9 cellular contexts compared by ENCODE assay signal in the genomic region with DNA sequence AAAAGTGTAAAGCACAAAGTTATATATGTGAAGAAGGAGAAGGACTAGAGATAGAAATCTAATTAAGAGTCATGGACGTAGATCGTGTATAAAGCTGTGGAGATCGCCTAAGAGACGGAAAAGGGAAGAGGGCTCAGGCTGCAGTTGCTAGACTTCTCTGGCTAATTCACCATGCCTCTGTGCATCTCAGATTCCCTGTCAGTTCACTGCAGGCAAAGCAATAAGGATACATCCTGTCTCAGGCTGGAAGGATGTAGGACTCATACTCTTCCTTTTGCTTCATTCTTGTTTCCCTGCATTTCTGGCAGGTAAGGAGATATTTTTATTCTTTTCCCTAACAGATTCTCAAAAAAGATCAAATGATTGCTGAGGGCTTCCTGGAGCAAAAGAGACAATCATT.
DNase-seq lines count a peak whose midpoint lies in the region; ATAC-seq and TF ChIP-seq lines count a peak whose summit lies in the region.
"Had no signal": no experiment of that assay in that cellular context is flagged by ENCODE, and none has a peak within 500 bp of the region (broad histone marks: within the 10 kb centered on the region; RNA-seq: fewer than 3 reads in every experiment).

No MANE protein-coding gene starts in this region.

- H3K4me2 ChIP-seq in HCT116 (ENCODE audit: low read length), result peak overlapping the region; percentile 83
- H3K4me2 ChIP-seq in smooth muscle cell, result peak overlapping the region; percentile 76

- BruUV-seq in HCT116 (replicated peaks; lab: Mats Ljungman, UMichigan), result no TSS peak

- ATAC-seq in HCT116, result no peak
- no peak for ATAC-seq in GM18868 (IDR thresholded peaks at IDR 0.05; ENCODE audit: unreplicated experiment)
- no peak for ATAC-seq in GM19455 (IDR thresholded peaks at IDR 0.05; ENCODE audit: unreplicated experiment)

- no peak overlapping the region for H2AFZ ChIP-seq in HCT116 (ENCODE audit: low read depth, low read length, poor library complexity, severe bottlenecking)
- peak overlapping the region; percentile 61 for H2AFZ ChIP-seq in smooth muscle cell (ENCODE audit: low read depth)

- H3K36me3 ChIP-seq in HCT116 (ENCODE audit: control insufficient read depth in 1 of 2, insufficient read depth in 2 of 2, low read length in 2 of 2), result no peaks in the 10 kb centered on the region
- no peaks in the 10 kb centered on the region for H3K36me3 ChIP-seq in adipocyte (ENCODE audit: control insufficient read depth, insufficient read depth, low read length, severe bottlenecking)
- no peaks in the 10 kb centered on the region for H3K36me3 ChIP-seq in smooth muscle cell (ENCODE audit: low read depth)

- DNase-seq in HCT116 (ENCODE audit: low read depth, low spot score), result no peak
- peak; percentile 16 for DNase-seq in adipocyte (ENCODE audit: low read depth)
- DNase-seq in globus pallidus (ENCODE audit: low spot score), result peak; percentile 2
- no peak for DNase-seq in smooth muscle cell (lab: John Stamatoyannopoulos, UW; ENCODE audit: unreplicated experiment)
- DNase-seq in NCI-H1930 (lab: John Stamatoyannopoulos, UW), result no peak
- no peak for DNase-seq in epidermal melanocyte (ENCODE audit: insufficient read length, low spot score)
- DNase-seq: NCI-H1105 had no signal

- H3K4me1 ChIP-seq in HCT116 (ENCODE audit: control insufficient read depth in 1 of 2, insufficient read depth in 2 of 2, low read length in 2 of 2), result peaks cover 41 to 59% of the 10 kb centered on the region in 2 experiments
- H3K4me1 ChIP-seq in adipocyte (ENCODE audit: control insufficient read depth, insufficient read depth, low read length), result peaks cover 14% of the 10 kb centered on the region
- H3K4me1 ChIP-seq in smooth muscle cell (ENCODE audit: low read depth), result peaks cover 26% of the 10 kb centered on the region

- POLR2A ChIA-PET in HCT116 (lab: Charles Lee), result interaction anchor here (1.0 to 9.4 kb wide), 7 partner anchors 8 to 73 kb away, joined by 3 to 95 read pairs (median 3); no protein-coding TSS in a partner anchor

- H3K79me2 ChIP-seq in HCT116 (ENCODE audit: insufficient read depth, low read length) (no peaks in the 10 kb centered on the region), smooth muscle cell (ENCODE audit: low read depth) (no peaks in the 10 kb centered on the region)

- H3K9me3 ChIP-seq in HCT116 (ENCODE audit: control insufficient read depth in 1 of 2, insufficient read depth in 1 of 2, low read depth in 1 of 2, low read length in 2 of 2) (no peaks in the 10 kb centered on the region), adipocyte (ENCODE audit: control insufficient read depth, low read length) (no peaks in the 10 kb centered on the region), smooth muscle cell (replicated peaks; ENCODE audit: low read depth) (no peaks in the 10 kb centered on the region)

- no peaks in the 10 kb centered on the region for H3K27me3 ChIP-seq in HCT116 (ENCODE audit: insufficient read depth, low read length)
- H3K27me3 ChIP-seq in adipocyte (replicated peaks; ENCODE audit: control insufficient read depth, insufficient read depth, low read length), result no peaks in the 10 kb centered on the region
- no peaks in the 10 kb centered on the region for H3K27me3 ChIP-seq in smooth muscle cell (ENCODE audit: low read depth)

- TF ChIP-seq CTCF in HCT116 (IDR thresholded peaks at IDR 0.05 in 2 of 3, conservative IDR thresholded peaks at IDR 0.05 in 1 of 3; ENCODE audit: borderline replicate concordance in 1 of 3, insufficient read depth in 1 of 3, low read depth in 2 of 3, low read length in 2 of 3) (no peak), smooth muscle cell (IDR thresholded peaks at IDR 0.05; ENCODE audit: borderline replicate concordance, insufficient read depth, poor library complexity, severe bottlenecking) (no peak)

- H3K9ac ChIP-seq in HCT116 (ENCODE audit: low read length), result peak overlapping the region; percentile 66
- H3K9ac ChIP-seq in adipocyte (ENCODE audit: low read length), result peak overlapping the region; percentile 13
- peak overlapping the region; percentile 49 for H3K9ac ChIP-seq in smooth muscle cell (ENCODE audit: low read depth)

- intact Hi-C loops in HCT116 (cut with micrococcal nuclease), result no loop called here

- no peak for TF ChIP-seq POLR2A in HCT116 (IDR thresholded peaks at IDR 0.05; ENCODE audit: borderline replicate concordance, extremely low read depth, insufficient read depth, insufficient read length)

- CTCF ChIA-PET in HCT116 (lab: Charles Lee), result interaction anchor here (1.1 kb wide), 1 partner anchor 49 kb away, joined by 3 read pairs; no protein-coding TSS in a partner anchor

- RAD21 ChIA-PET in HCT116 (lab: Charles Lee; ENCODE audit: low non-redundant PET in 1 of 2, low total read pairs in 2 of 2, uncharacterized antibody in 2 of 2, unreplicated experiment in 2 of 2), result interaction anchor here in 1 of 2 experiments (1.4 kb wide), 1 partner anchor 73 kb away, joined by 3 read pairs; no protein-coding TSS in a partner anchor

- peaks cover 25% of the 10 kb centered on the region for H3F3A ChIP-seq in smooth muscle cell (ENCODE audit: low read depth)

- H4K20me1 ChIP-seq in HCT116 (ENCODE audit: insufficient read depth) (no peaks in the 10 kb centered on the region), smooth muscle cell (ENCODE audit: low read depth) (no peaks in the 10 kb centered on the region)

- WGBS in smooth muscle cell (ENCODE audit: low lambda C conversion rate), result 67% methylated on average over 4 of the region's 4 CpGs

- TF ChIP-seq RAD21 in HCT116 (IDR thresholded peaks at IDR 0.05; ENCODE audit: low read depth), result no peak

- H3K27ac ChIP-seq in HCT116 (ENCODE audit: low read depth, low read length), result peak overlapping the region; percentile 93
- H3K27ac ChIP-seq in smooth muscle cell (ENCODE audit: low read depth), result peak overlapping the region; percentile 95

- no peaks in the 10 kb centered on the region for H3K9me2 ChIP-seq in HCT116 (ENCODE audit: insufficient read depth)

- H3K4me3 ChIP-seq in HCT116 (replicated peaks in 1 of 2; ENCODE audit: low read depth in 1 of 2, low read length in 2 of 2), result peak overlapping the region; percentile 42 to 53
- H3K4me3 ChIP-seq in adipocyte (ENCODE audit: low read length), result no peak overlapping the region
- H3K4me3 ChIP-seq in smooth muscle cell, result no peak overlapping the region

TF ChIP-seq in HCT116, 20 proteins besides CTCF, POLR2A, EP300 and RAD21:
- TF ChIP-seq ELF1 (IDR thresholded peaks at IDR 0.05; ENCODE audit: borderline replicate concordance, low read depth) (no peak), ZNF274 (IDR thresholded peaks at IDR 0.05; ENCODE audit: low read depth, low read length) (no peak), SRF (IDR thresholded peaks at IDR 0.05; ENCODE audit: low read depth) (no peak), CEBPB (IDR thresholded peaks at IDR 0.05; ENCODE audit: low read depth) (no peak), JUND (IDR thresholded peaks at IDR 0.05) (0 out of 2 replicates have a peak, but pooled peaks have one; percentile 12), YY1 (IDR thresholded peaks at IDR 0.05; ENCODE audit: extremely low read depth, insufficient replicate concordance, low read depth, low read length) (no peak), POLR2AphosphoS5 (IDR thresholded peaks at IDR 0.05; ENCODE audit: low read depth, low read length) (no peak; the same call in 1 of the 2 replicates), TCF7L2 (IDR thresholded peaks at IDR 0.05; ENCODE audit: borderline replicate concordance, extremely low read depth, insufficient read depth, insufficient read length) (no peak)
- TF ChIP-seq, protein P1, sequence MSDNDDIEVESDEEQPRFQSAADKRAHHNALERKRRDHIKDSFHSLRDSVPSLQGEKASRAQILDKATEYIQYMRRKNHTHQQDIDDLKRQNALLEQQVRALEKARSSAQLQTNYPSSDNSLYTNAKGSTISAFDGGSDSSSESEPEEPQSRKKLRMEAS (IDR thresholded peaks at IDR 0.05), result no peak

Comparison
In these comparisons a context has a peak if more than half of its experiments do, and no peak if none do; other contexts are left out.
1. DNase-seq: peak in adipocyte (single experiment) and globus pallidus (single experiment); none in HCT116 (single experiment), smooth muscle cell (single experiment), NCI-H1930 (0 of 2) and epidermal melanocyte (single experiment).
2. H3K4me3 ChIP-seq: peak in HCT116 (2 of 2); none in adipocyte (single experiment) and smooth muscle cell (single experiment).
3. H3K9ac ChIP-seq: peak in every context shown above with its lines; median percentile 66 in HCT116; 49 in smooth muscle cell; 13 in adipocyte.